In genomic region chr18:70387018-70387417, GRCh38 we compare ENCODE assay signal across 19 cellular contexts.
A peak's percentile ranks its signal among the peaks of the same experiment; 100 is the strongest.
DNase-seq lines count a peak whose midpoint lies in the region; ATAC-seq, FAIRE-seq and TF ChIP-seq lines count a peak whose summit lies in the region.
"Had no signal": no experiment of that assay in that cellular context is flagged by ENCODE, and none has a peak within 500 bp of the region (broad histone marks: within the 10 kb centered on the region; RNA-seq: fewer than 3 reads in every experiment).

No MANE protein-coding gene starts in this region.

- H3K4me3 ChIP-seq in A549: no peak overlapping the region
- H3K4me3 ChIP-seq in Panc1 (ENCODE audit: low read depth in 2 of 2, low read length in 2 of 2): no peak overlapping the region
- H3K4me3 ChIP-seq: GM23338 had no signal

- no peaks in the 10 kb centered on the region for H3K36me3 Mint-ChIP-seq in T-cell
- H3K36me3 Mint-ChIP-seq: CD4-positive, alpha-beta memory T cell had no signal

- TF ChIP-seq EP300 in A549 (IDR thresholded peaks at IDR 0.05): no peak

- POLR2A ChIA-PET in A549 (lab: Yijun Ruan, JAX): interaction anchor here (0.6 kb wide), 1 partner anchor 35 kb away, joined by 3 read pairs; no protein-coding TSS in a partner anchor
- POLR2A ChIA-PET in Panc1 (lab: Charles Lee): no interaction called here
- POLR2A ChIA-PET in T-cell (lab: Charles Lee): no interaction called here

- DNase-seq in A549 (ENCODE audit: low read depth in 1 of 2, low spot score in 1 of 2): no peak
- DNase-seq in NCI-H2081 (lab: John Stamatoyannopoulos, UW): peak; percentile 19 to 27
- DNase-seq in Panc1 (ENCODE audit: low read depth, low spot score): no peak
- peak; percentile 15 for DNase-seq in left kidney (ENCODE audit: low read depth, low spot score)
- no peak for DNase-seq in T-cell
- DNase-seq in DMS79 treated with DMSO at 0.1 percent for 48 hours (lab: John Stamatoyannopoulos, UW): no peak
- DNase-seq: 8988T; BE2C; CD4-positive, alpha-beta memory T cell; DMS153; DND-41; GDM1; H7 had no signal

- TF ChIP-seq RAD21 in A549 (conservative IDR thresholded peaks at IDR 0.05 in 1 of 2, IDR thresholded peaks at IDR 0.05 in 1 of 2): no peak

- BruUV-seq in Panc1 (replicated peaks; lab: Mats Ljungman, UMichigan): no TSS peak

- H3K36me3 ChIP-seq in Panc1 (ENCODE audit: control insufficient read depth, insufficient read depth, low read length): no peaks in the 10 kb centered on the region
- H3K36me3 ChIP-seq: BE2C had no signal

- peaks cover 0 to 2% of the 10 kb centered on the region in 2 donors for H3K27me3 Mint-ChIP-seq in T-cell

- H3K27ac ChIP-seq in A549: peak overlapping the region; percentile 97 to 98
- H3K27ac ChIP-seq in Panc1 (ENCODE audit: low read length): peak overlapping the region; percentile 98
- H3K27ac ChIP-seq: C4-2B had no signal

- in situ Hi-C loops in Panc1 (cut with HindIII; ENCODE audit: low pct_unique_long_range_greater_than_20kb, low sequenced_read_pairs): no loop called here

- no peak for TF ChIP-seq CTCF in A549 (IDR thresholded peaks at IDR 0.05)
- TF ChIP-seq CTCF in Panc1 (IDR thresholded peaks at IDR 0.05): no peak

- TF ChIP-seq POLR2A in A549 (IDR thresholded peaks at IDR 0.05; ENCODE audit: low read length): no peak

- no peaks in the 10 kb centered on the region for H3K9me3 Mint-ChIP-seq in T-cell
- H3K9me3 Mint-ChIP-seq: GM23338 had no signal

- 63% methylated on average over 2 of the region's 2 CpGs for WGBS in A549 (ENCODE audit: missing lambda C conversion rate)

- ATAC-seq in A549: no peak
- ATAC-seq in Panc1: no peak
- no peak for ATAC-seq in HG02981 (IDR thresholded peaks at IDR 0.05; ENCODE audit: unreplicated experiment)
- ATAC-seq in T-cell (replicated peaks in 1 of 4): no peak
- no peak for ATAC-seq in HG03025 (IDR thresholded peaks at IDR 0.05; ENCODE audit: low FRiP score, unreplicated experiment)
- ATAC-seq: GM23338 had no signal

- H3K4me3 Mint-ChIP-seq in T-cell: no peak overlapping the region
- H3K4me3 Mint-ChIP-seq: CD4-positive, alpha-beta memory T cell; GM23338 had no signal

- no peak overlapping the region for H3K4me2 ChIP-seq in A549
- H3K4me2 ChIP-seq: GM23338 had no signal

- H3K27ac Mint-ChIP-seq in T-cell: no peak overlapping the region
- H3K27ac Mint-ChIP-seq: CD4-positive, alpha-beta memory T cell; GM23338 had no signal

- H3K27me3 ChIP-seq in Panc1 (ENCODE audit: control insufficient read depth, insufficient read depth, low read length): no peaks in the 10 kb centered on the region
- H3K27me3 ChIP-seq: BE2C had no signal

- CTCF ChIA-PET in A549 (lab: Yijun Ruan, JAX) (no interaction called here), Panc1 (lab: Charles Lee) (no interaction called here), T-cell (lab: Charles Lee) (no interaction called here)

- H3K4me1 Mint-ChIP-seq in T-cell: no peaks in the 10 kb centered on the region
- H3K4me1 Mint-ChIP-seq: CD4-positive, alpha-beta memory T cell had no signal

- intact Hi-C loops in Panc1 (cut with micrococcal nuclease; ENCODE audit: unreplicated experiment): no loop called here

- FAIRE-seq in A549 (lab: Jason Lieb, UNC): no peak
- FAIRE-seq: GM12892, HTR-8/SVneo had no signal

- H3K9me3 ChIP-seq in A549 (peaks cover 21% of the 10 kb centered on the region), Panc1 (ENCODE audit: control insufficient read depth, insufficient read depth, low read depth, low read length) (no peaks in the 10 kb centered on the region; the same call in 1 of the 2 replicates)
- H3K9me3 ChIP-seq: BE2C had no signal

- H3K4me1 ChIP-seq in A549 (peaks cover 54% of the 10 kb centered on the region), Panc1 (ENCODE audit: control insufficient read depth, insufficient read depth, low read length) (peaks cover 25% of the 10 kb centered on the region)

TF ChIP-seq in A549, 52 proteins besides CTCF, POLR2A, EP300 and RAD21:
- no peak for TF ChIP-seq NPAS2 (CRISPR knock-in tag; IDR thresholded peaks at IDR 0.05; ENCODE audit: borderline replicate concordance)
- no peak for TF ChIP-seq FOSB (CRISPR knock-in tag; IDR thresholded peaks at IDR 0.05)
- TF ChIP-seq CEBPB (IDR thresholded peaks at IDR 0.05): no peak
- no peak for TF ChIP-seq HOXB5 (CRISPR knock-in tag; IDR thresholded peaks at IDR 0.05)
- no peak for TF ChIP-seq CHD2 (IDR thresholded peaks at IDR 0.05; ENCODE audit: low read length, partially characterized antibody)
- no peak for TF ChIP-seq ZFP36 (IDR thresholded peaks at IDR 0.05; ENCODE audit: borderline replicate concordance, partially characterized antibody)
- no peak for TF ChIP-seq HEYL (CRISPR knock-in tag; IDR thresholded peaks at IDR 0.05)
- no peak for TF ChIP-seq USF2 (IDR thresholded peaks at IDR 0.05)
- TF ChIP-seq KDM5A (IDR thresholded peaks at IDR 0.05): no peak
- TF ChIP-seq, protein P1, sequence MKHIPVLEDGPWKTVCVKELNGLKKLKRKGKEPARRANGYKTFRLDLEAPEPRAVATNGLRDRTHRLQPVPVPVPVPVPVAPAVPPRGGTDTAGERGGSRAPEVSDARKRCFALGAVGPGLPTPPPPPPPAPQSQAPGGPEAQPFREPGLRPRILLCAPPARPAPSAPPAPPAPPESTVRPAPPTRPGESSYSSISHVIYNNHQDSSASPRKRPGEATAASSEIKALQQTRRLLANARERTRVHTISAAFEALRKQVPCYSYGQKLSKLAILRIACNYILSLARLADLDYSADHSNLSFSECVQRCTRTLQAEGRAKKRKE (CRISPR knock-in tag; IDR thresholded peaks at IDR 0.05; ENCODE audit: low read depth): no peak
TF ChIP-seq in A549: peak in this region for 0.

Comparison
In these comparisons a context has a peak if more than half of its experiments do, and no peak if none do; other contexts are left out.
1. DNase-seq: peak in NCI-H2081 (2 of 2) and left kidney (single experiment); none in A549 (0 of 2), Panc1 (single experiment), T-cell (0 of 34) and DMS79 treated with DMSO at 0.1 percent for 48 hours (single experiment).